ENCODE assay signal across 8 cellular contexts in genomic region chr22:21665047-21665851, GRCh38. TPM values are rescaled to one million over a fixed set of nuclear protein-coding genes. Genes with fewer than 3 reads are reported as not detected.
A peak's percentile ranks its signal among the peaks of the same experiment; 100 is the strongest.
DNase-seq lines count a peak whose midpoint lies in the region; ATAC-seq, FAIRE-seq and TF ChIP-seq lines count a peak whose summit lies in the region.

No MANE protein-coding gene starts in this region.

- peaks cover 4% of the 10 kb centered on the region; the same call in 1 of the 2 replicates for H3K79me2 ChIP-seq in SU-DHL-6 (ENCODE audit: insufficient read depth, low read length)

- H4K20me1 ChIP-seq in SU-DHL-6 (ENCODE audit: low read depth, low read length): no peaks in the 10 kb centered on the region

- TF ChIP-seq POLR2A in sigmoid colon (IDR thresholded peaks at IDR 0.05) (no peak), H54 (IDR thresholded peaks at IDR 0.05; ENCODE audit: low read depth, low read length) (no peak)

- H3K4me2 ChIP-seq in SU-DHL-6 (ENCODE audit: low read depth, low read length, poor library complexity, severe bottlenecking): peak overlapping the region; percentile 62

- TF ChIP-seq EP300 in sigmoid colon (IDR thresholded peaks at IDR 0.05): no peak

- intact Hi-C loops in sigmoid colon (cut with DNase I): no loop called here

- no peaks in the 10 kb centered on the region for H3K9me2 ChIP-seq in SU-DHL-6 (replicated peaks; ENCODE audit: insufficient read depth, low read length)

- no peak for ATAC-seq in GM21576 (IDR thresholded peaks at IDR 0.05; ENCODE audit: unreplicated experiment)

- H3K27me3 ChIP-seq in SU-DHL-6 (ENCODE audit: low read length) (no peaks in the 10 kb centered on the region), sigmoid colon (peaks cover 0 to 3% (median 3%) of the 10 kb centered on the region in 3 donors)

- H3K36me3 ChIP-seq in SU-DHL-6 (ENCODE audit: low read length): no peaks in the 10 kb centered on the region
- H3K36me3 ChIP-seq in sigmoid colon: peaks cover 0 to 10% (median 0%) of the 10 kb centered on the region in 4 donors

- H3K27ac ChIP-seq in SU-DHL-6 (ENCODE audit: low read depth, low read length) (peak overlapping the region; percentile 63; the same call in 1 of the 2 replicates), sigmoid colon (peak overlapping the region; percentile 90 to 95 (median 92))

- TF ChIP-seq CTCF in GM12875 (IDR thresholded peaks at IDR 0.05; ENCODE audit: borderline replicate concordance, insufficient read depth, low read depth, low read length): no peak
- no peak for TF ChIP-seq CTCF in SU-DHL-6 (IDR thresholded peaks at IDR 0.05; ENCODE audit: insufficient read depth, low read length, poor library complexity, severe bottlenecking)
- no peak for TF ChIP-seq CTCF in fibroblast of mammary gland (conservative IDR thresholded peaks at IDR 0.05; ENCODE audit: control insufficient read depth, insufficient read depth, low read depth, low read length)
- TF ChIP-seq CTCF in sigmoid colon (IDR thresholded peaks at IDR 0.05): no peak

- H3K9me3 ChIP-seq in SU-DHL-6 (ENCODE audit: insufficient read depth, low read length) (no peaks in the 10 kb centered on the region), sigmoid colon (no peaks in the 10 kb centered on the region)

- peak overlapping the region; percentile 82 for H2AFZ ChIP-seq in SU-DHL-6 (ENCODE audit: low read depth, low read length, severe bottlenecking)

- H3K9ac ChIP-seq in SU-DHL-6 (ENCODE audit: low read length): peak overlapping the region; percentile 73

- DNase-seq in fibroblast of mammary gland (ENCODE audit: low read depth) (no peak), sigmoid colon (no peak), putamen (ENCODE audit: low spot score) (no peak), H54 (ENCODE audit: insufficient read length, low spot score) (no peak), cerebellar nuclear complex (lab: John Stamatoyannopoulos, UW) (no peak)

- no peaks in the 10 kb centered on the region for H3F3A ChIP-seq in SU-DHL-6 (ENCODE audit: insufficient read depth)

- peak overlapping the region; percentile 97 for H3K4me3 ChIP-seq in GM12875 (ENCODE audit: low read depth, low read length)
- H3K4me3 ChIP-seq in SU-DHL-6 (ENCODE audit: insufficient read depth, low read length, poor library complexity, severe bottlenecking): peak overlapping the region; percentile 85
- peak overlapping the region; percentile 89 for H3K4me3 ChIP-seq in fibroblast of mammary gland (ENCODE audit: control insufficient read depth, low read depth, low read length)
- H3K4me3 ChIP-seq in sigmoid colon: peak overlapping the region; percentile 76 to 89 (median 82)

- H3K4me1 ChIP-seq in sigmoid colon: peaks cover 0 to 15% (median 12%) of the 10 kb centered on the region in 4 donors

- WGBS in sigmoid colon, 2 donors: 69 to 73% methylated on average over 26 of the region's 26 CpGs

- FAIRE-seq in H54 (lab: Jason Lieb, UNC): no peak

RNA-seq across cellular contexts. Expression of gene PPIL2, which starts 0.6 kb away (rescaled TPM):
- 10 to 100 TPM; 15.1 to 28.0 (median 18.5) TPM for total RNA-seq in sigmoid colon
- 10 to 100 TPM; 13.2 to 46.3 (median 19.4) TPM for polyA plus RNA-seq in sigmoid colon

RNA-seq across cellular contexts. Expression of gene SDF2L1, which starts 23.1 kb away (rescaled TPM):
- 10 to 100 TPM in 3 of 4 donors, 1 to 10 TPM in 1; 6.1 to 38.8 (median 24.4) TPM for total RNA-seq in sigmoid colon
- 100 to 1,000 TPM in 1 of 3 donors, 10 to 100 TPM in 2; 15.6 to 127 (median 25.0) TPM for polyA plus RNA-seq in sigmoid colon

RNA-seq across cellular contexts. Expression of gene CCDC116, which starts 32.7 kb away (rescaled TPM):
- 1 to 10 TPM in 1 of 4 donors, under 1 TPM in 3; 0.33 to 2.5 (median 0.38) TPM for total RNA-seq in sigmoid colon
- under 1 TPM in 1 of 3 donors, not detected in 2; 0.58 TPM for polyA plus RNA-seq in sigmoid colon

RNA-seq across cellular contexts. Expression of gene YDJC, which starts 35.4 kb away (rescaled TPM):
- 10 to 100 TPM in 3 of 4 donors, 1 to 10 TPM in 1; 8.3 to 16.3 (median 15.3) TPM for total RNA-seq in sigmoid colon
- polyA plus RNA-seq in sigmoid colon: 10 to 100 TPM; 17.4 to 36.5 (median 18.3) TPM
